16 cellular contexts compared by ENCODE assay signal in genomic region chr13:34591801-34592454, GRCh38.
A peak's percentile ranks its signal among the peaks of the same experiment; 100 is the strongest.
DNase-seq lines count a peak whose midpoint lies in the region; ATAC-seq, FAIRE-seq and TF ChIP-seq lines count a peak whose summit lies in the region.
"Had no signal": no experiment of that assay in that cellular context is flagged by ENCODE, and none has a peak within 500 bp of the region (broad histone marks: within the 10 kb centered on the region; RNA-seq: fewer than 3 reads in every experiment).

No MANE protein-coding gene starts in this region.

- H3K4me3 Mint-ChIP-seq in effector memory CD8-positive, alpha-beta T cell, result no peak overlapping the region
- H3K4me3 Mint-ChIP-seq: activated naive CD4-positive, alpha-beta T cell treated with anti-CD3 and anti-CD28 coated beads for 36 hours; CD4-positive, alpha-beta T cell had no signal

- no peak for FAIRE-seq in GM12892 (lab: Jason Lieb, UNC)
- FAIRE-seq: GM18507, H54 had no signal

- peak in 8 of 14 donors; percentile 3 to 51 (median 18) for DNase-seq in C1 segment of cervical spinal cord (lab: John Stamatoyannopoulos, UW)
- peak; percentile 34 to 62 for DNase-seq in NCI-H446 (lab: John Stamatoyannopoulos, UW)
- peak; percentile 59 for DNase-seq in globus pallidus (ENCODE audit: low spot score)
- DNase-seq in occipital lobe (lab: John Stamatoyannopoulos, UW), result peak; percentile 16
- DNase-seq in effector memory CD8-positive, alpha-beta T cell, result no peak
- no peak for DNase-seq in NCI-H226
- DNase-seq in GM12892 (ENCODE audit: insufficient read length), result no peak
- DNase-seq: activated CD4-positive, alpha-beta T cell treated with anti-CD3 and anti-CD28 coated beads, Interleukin-2, amount 50 U/mL, for 48 hours; activated naive CD4-positive, alpha-beta T cell treated with anti-CD3 and anti-CD28 coated beads for 36 hours; activated T-cell treated with anti-CD3 and anti-CD28 coated beads for 4 hours; CD4-positive, alpha-beta T cell; DND-41; stimulated activated CD4-positive, alpha-beta T cell treated with anti-CD3 and anti-CD28 coated beads, Interleukin-1b, Interleukin-23, amount 100 ng/mL, for 48 hours had no signal

- no peaks in the 10 kb centered on the region for H3K4me1 Mint-ChIP-seq in effector memory CD8-positive, alpha-beta T cell (ENCODE audit: low read depth in 2 of 2)

- no peak overlapping the region for H3K27ac Mint-ChIP-seq in effector memory CD8-positive, alpha-beta T cell
- H3K27ac Mint-ChIP-seq: activated naive CD4-positive, alpha-beta T cell treated with anti-CD3 and anti-CD28 coated beads for 36 hours; CD4-positive, alpha-beta T cell had no signal

- no peak for TF ChIP-seq POLR2A in GM12892 (IDR thresholded peaks at IDR 0.05; ENCODE audit: low read depth, low read length)

- H3K36me3 Mint-ChIP-seq in effector memory CD8-positive, alpha-beta T cell (ENCODE audit: insufficient read depth), result no peaks in the 10 kb centered on the region

- peaks cover 9 to 14% of the 10 kb centered on the region in 2 donors for H3K9me3 Mint-ChIP-seq in effector memory CD8-positive, alpha-beta T cell
- H3K9me3 Mint-ChIP-seq: activated naive CD4-positive, alpha-beta T cell treated with anti-CD3 and anti-CD28 coated beads for 36 hours; CD4-positive, alpha-beta T cell had no signal

- ATAC-seq in effector memory CD8-positive, alpha-beta T cell (replicated peaks), result no peak
- ATAC-seq in HG02759 (IDR thresholded peaks at IDR 0.05; ENCODE audit: unreplicated experiment), result no peak

- no peaks in the 10 kb centered on the region for H3K27me3 Mint-ChIP-seq in effector memory CD8-positive, alpha-beta T cell

Comparison
In these comparisons a context has a peak if more than half of its experiments do, and no peak if none do; other contexts are left out.
1. DNase-seq: peak in C1 segment of cervical spinal cord (8 of 14), NCI-H446 (2 of 2), globus pallidus (single experiment) and occipital lobe (single experiment); none in effector memory CD8-positive, alpha-beta T cell (0 of 3), NCI-H226 (single experiment) and GM12892 (single experiment).